ENCODE assay signal across 23 cellular contexts in the genomic region with DNA sequence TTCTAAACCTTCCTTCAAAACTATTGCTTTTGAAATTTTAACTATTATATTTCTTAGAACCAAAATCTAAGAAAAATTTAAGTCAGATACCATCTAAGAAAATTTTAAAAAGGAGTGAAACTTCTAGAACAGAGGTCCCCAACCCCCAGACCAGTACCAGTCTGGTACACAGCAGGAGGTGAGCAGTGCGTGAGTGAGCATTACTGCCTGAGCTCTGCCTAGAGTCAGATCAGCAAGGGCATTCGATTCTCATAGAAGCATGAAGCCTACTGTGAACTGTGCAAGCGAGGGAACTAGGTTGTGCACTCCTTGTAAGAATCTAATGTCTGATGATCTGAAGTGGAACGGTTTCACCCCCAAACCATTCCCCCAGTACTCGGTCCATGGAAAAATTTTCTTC.
DNase-seq lines count a peak whose midpoint lies in the region; ATAC-seq and TF ChIP-seq lines count a peak whose summit lies in the region.
"Had no signal": no experiment of that assay in that cellular context is flagged by ENCODE, and none has a peak within 500 bp of the region (broad histone marks: within the 10 kb centered on the region; RNA-seq: fewer than 3 reads in every experiment).

No MANE protein-coding gene starts in this region.

- H2BK120ac ChIP-seq in trophoblast cell (ENCODE audit: insufficient read depth, low read length, poor library complexity), result no peak overlapping the region

- H2AFZ ChIP-seq in trophoblast cell (ENCODE audit: insufficient read depth, low read length, poor library complexity), result no peak overlapping the region

- no peaks in the 10 kb centered on the region for H3K79me2 ChIP-seq in trophoblast cell (ENCODE audit: control insufficient read depth, insufficient read depth, low read length, poor library complexity)

- H3K79me1 ChIP-seq in trophoblast cell (ENCODE audit: low read length), result no peaks in the 10 kb centered on the region

- H3K4me3 Mint-ChIP-seq in CD4-positive, CD25-positive, alpha-beta regulatory T cell, result no peak overlapping the region
- H3K4me3 Mint-ChIP-seq in WTC11, result no peak overlapping the region
- peak overlapping the region; percentile 25 for H3K4me3 Mint-ChIP-seq in endothelial cell (ENCODE audit: unreplicated experiment)
- no peak overlapping the region for H3K4me3 Mint-ChIP-seq in activated T-cell treated with anti-CD3 and anti-CD28 coated beads, Interleukin-2, amount 50 U/mL, for 4 hours
- H3K4me3 Mint-ChIP-seq: CD14-positive monocyte; CD4-positive, alpha-beta memory T cell; H9 had no signal

- H3K27me3 Mint-ChIP-seq in CD4-positive, CD25-positive, alpha-beta regulatory T cell, result no peaks in the 10 kb centered on the region
- no peaks in the 10 kb centered on the region for H3K27me3 Mint-ChIP-seq in WTC11 (ENCODE audit: low read depth)
- peaks cover 3% of the 10 kb centered on the region for H3K27me3 Mint-ChIP-seq in endothelial cell (ENCODE audit: unreplicated experiment)
- H3K27me3 Mint-ChIP-seq in activated T-cell treated with anti-CD3 and anti-CD28 coated beads, Interleukin-2, amount 50 U/mL, for 4 hours (ENCODE audit: low read depth), result no peaks in the 10 kb centered on the region
- H3K27me3 Mint-ChIP-seq: CD4-positive, alpha-beta memory T cell had no signal

- WGBS in trophoblast cell (ENCODE audit: extremely low coverage, insufficient coverage, insufficient read length), result no CpG with 5 or more reads among the region's 5 CpGs

- no peaks in the 10 kb centered on the region for H3K36me3 ChIP-seq in CD4-positive, CD25-positive, alpha-beta regulatory T cell (ENCODE audit: control insufficient read depth, insufficient read depth, low read length)
- H3K36me3 ChIP-seq in trophoblast cell (ENCODE audit: control insufficient read depth in 1 of 2, insufficient read depth in 2 of 2, low read length in 2 of 2), result no peaks in the 10 kb centered on the region
- H3K36me3 ChIP-seq: BE2C had no signal

- no peak overlapping the region for H3K23ac ChIP-seq in trophoblast cell (ENCODE audit: low read length)

- no peak overlapping the region for H3K18ac ChIP-seq in trophoblast cell (ENCODE audit: low read length)

- peaks cover 17% of the 10 kb centered on the region for H3K36me3 Mint-ChIP-seq in CD4-positive, CD25-positive, alpha-beta regulatory T cell
- H3K36me3 Mint-ChIP-seq in WTC11 (peaks cover 13% of the 10 kb centered on the region), endothelial cell (ENCODE audit: low read depth, unreplicated experiment) (peaks cover 14% of the 10 kb centered on the region)
- H3K36me3 Mint-ChIP-seq in activated T-cell treated with anti-CD3 and anti-CD28 coated beads, Interleukin-2, amount 50 U/mL, for 4 hours (ENCODE audit: insufficient read depth), result peaks cover 2% of the 10 kb centered on the region

- H4K91ac ChIP-seq in trophoblast cell (ENCODE audit: low read depth, low read length), result no peak overlapping the region

- H4K8ac ChIP-seq in trophoblast cell (ENCODE audit: low read depth, low read length), result no peak overlapping the region

- peaks cover 12 to 14% of the 10 kb centered on the region in 2 experiments for H3K9me3 ChIP-seq in CD4-positive, CD25-positive, alpha-beta regulatory T cell (ENCODE audit: control insufficient read depth in 2 of 2, low read length in 2 of 2)
- H3K9me3 ChIP-seq in trophoblast cell (ENCODE audit: insufficient read depth, low read depth, low read length), result no peaks in the 10 kb centered on the region
- H3K9me3 ChIP-seq: A549, BE2C had no signal

- no peak for ATAC-seq in CD4-positive, CD25-positive, alpha-beta regulatory T cell (ENCODE audit: low read depth in 2 of 2)
- ATAC-seq in WTC11 (peak; percentile 59), HG03565 (IDR thresholded peaks at IDR 0.05; ENCODE audit: unreplicated experiment) (no peak)
- no peak for ATAC-seq in activated T-cell treated with anti-CD3 and anti-CD28 coated beads, Interleukin-2, amount 50 U/mL, for 4 hours
- ATAC-seq: A549, GM12878, HCT116 had no signal

- H3K27ac Mint-ChIP-seq in CD4-positive, CD25-positive, alpha-beta regulatory T cell, result peak overlapping the region in 2 of 3 donors; percentile 3 to 11
- H3K27ac Mint-ChIP-seq in WTC11 (no peak overlapping the region), endothelial cell (ENCODE audit: unreplicated experiment) (peak overlapping the region; percentile 20)
- H3K27ac Mint-ChIP-seq: CD14-positive monocyte; CD4-positive, alpha-beta memory T cell had no signal

- no peaks in the 10 kb centered on the region for H3K27me3 ChIP-seq in CD4-positive, CD25-positive, alpha-beta regulatory T cell (ENCODE audit: control insufficient read depth, insufficient read depth, low read length)
- H3K27me3 ChIP-seq in trophoblast cell (ENCODE audit: insufficient read depth, low read length), result no peaks in the 10 kb centered on the region
- H3K27me3 ChIP-seq: BLaER1 treated with 17β-estradiol and CSF1 and Interleukin-3, amounts not matched to agents 10 nM and 100 nM had no signal

- peaks cover 5 to 23% (median 16%) of the 10 kb centered on the region in 4 donors for H3K4me1 Mint-ChIP-seq in CD4-positive, CD25-positive, alpha-beta regulatory T cell
- H3K4me1 Mint-ChIP-seq in WTC11 (peaks cover 50% of the 10 kb centered on the region), endothelial cell (ENCODE audit: unreplicated experiment) (peaks cover 81% of the 10 kb centered on the region)
- H3K4me1 Mint-ChIP-seq in activated T-cell treated with anti-CD3 and anti-CD28 coated beads, Interleukin-2, amount 50 U/mL, for 4 hours (ENCODE audit: low read depth), result peaks cover 5% of the 10 kb centered on the region
- H3K4me1 Mint-ChIP-seq: CD4-positive, alpha-beta memory T cell had no signal

- H3K4me2 ChIP-seq in trophoblast cell (ENCODE audit: low read length), result no peak overlapping the region
- H3K4me2 ChIP-seq: A549; BLaER1 treated with 17β-estradiol and CSF1 and Interleukin-3, amounts not matched to agents 10 nM and 100 nM had no signal

- peaks cover 2 to 23% (median 4%) of the 10 kb centered on the region in 7 donors for H3K9me3 Mint-ChIP-seq in CD4-positive, CD25-positive, alpha-beta regulatory T cell
- H3K9me3 Mint-ChIP-seq in WTC11 (peaks cover 24% of the 10 kb centered on the region), endothelial cell (ENCODE audit: unreplicated experiment) (no peaks in the 10 kb centered on the region)
- no peaks in the 10 kb centered on the region for H3K9me3 Mint-ChIP-seq in activated T-cell treated with anti-CD3 and anti-CD28 coated beads, Interleukin-2, amount 50 U/mL, for 4 hours

- H3K14ac ChIP-seq in trophoblast cell (ENCODE audit: low read length), result no peak overlapping the region

- peak overlapping the region; percentile 64 for H3K9ac ChIP-seq in trophoblast cell (ENCODE audit: low read length)
- H3K9ac ChIP-seq: BLaER1 treated with 17β-estradiol and CSF1 and Interleukin-3, amounts not matched to agents 10 nM and 100 nM had no signal

- no peak overlapping the region for H2BK12ac ChIP-seq in trophoblast cell (ENCODE audit: low read length)

- CTCF ChIA-PET in WTC11 (lab: Charles Lee), result no interaction called here

- TF ChIP-seq CTCF in WTC11 (IDR thresholded peaks at IDR 0.05) (no peak), endothelial cell (IDR thresholded peaks at IDR 0.05; ENCODE audit: unreplicated experiment) (no peak)

- POLR2A ChIA-PET in WTC11 (lab: Charles Lee), result no interaction called here

- H3K4ac ChIP-seq in trophoblast cell (ENCODE audit: low read depth, low read length), result no peak overlapping the region

- no peak overlapping the region for H2BK5ac ChIP-seq in trophoblast cell (ENCODE audit: low read depth, low read length, poor library complexity)

- H3K4me1 ChIP-seq in CD4-positive, CD25-positive, alpha-beta regulatory T cell (ENCODE audit: control insufficient read depth, insufficient read depth, low read length, poor library complexity, severe bottlenecking), result no peaks in the 10 kb centered on the region
- no peaks in the 10 kb centered on the region for H3K4me1 ChIP-seq in trophoblast cell (ENCODE audit: control insufficient read depth in 1 of 2, insufficient read depth in 2 of 2, low read length in 2 of 2)
- H3K4me1 ChIP-seq: A549, BE2C had no signal

- H4K12ac ChIP-seq in trophoblast cell (ENCODE audit: low read depth, low read length), result no peak overlapping the region

- H3K4me3 ChIP-seq in CD4-positive, CD25-positive, alpha-beta regulatory T cell (ENCODE audit: low read depth, low read length), result no peak overlapping the region
- no peak overlapping the region for H3K4me3 ChIP-seq in trophoblast cell (ENCODE audit: low read depth, low read length)
- H3K4me3 ChIP-seq: A549; BLaER1 treated with 17β-estradiol and CSF1 and Interleukin-3, amounts not matched to agents 10 nM and 100 nM; GM12878 had no signal

- H2AK5ac ChIP-seq in trophoblast cell (ENCODE audit: low read length), result no peak overlapping the region

- no peak overlapping the region for H3K27ac ChIP-seq in CD4-positive, CD25-positive, alpha-beta regulatory T cell (ENCODE audit: insufficient read depth, low read length, poor library complexity, severe bottlenecking)
- H3K27ac ChIP-seq in trophoblast cell (ENCODE audit: low read depth, low read length), result no peak overlapping the region
- H3K27ac ChIP-seq: A549; BLaER1 treated with 17β-estradiol and CSF1 and Interleukin-3, amounts not matched to agents 10 nM and 100 nM had no signal

- no peak for DNase-seq in CD4-positive, CD25-positive, alpha-beta regulatory T cell
- DNase-seq in WTC11 (ENCODE audit: low spot score) (no peak), endothelial cell (ENCODE audit: low spot score) (no peak), trophoblast cell (no peak), OCI-M1 (lab: John Stamatoyannopoulos, UW) (no peak)
- no peak for DNase-seq in activated T-cell treated with anti-CD3 and anti-CD28 coated beads, Interleukin-2, amount 50 U/mL, for 4 hours
- DNase-seq: 8988T; ACHN; AML-193; BE2C; Calu3; CD4-positive, alpha-beta memory T cell; COR-L47; DMS79; EL; GDM1; H9 had no signal

TF ChIP-seq in WTC11, 78 proteins besides CTCF, POLR2A, EP300 and RAD21 (continues in another document):
- TF ChIP-seq, protein P1, sequence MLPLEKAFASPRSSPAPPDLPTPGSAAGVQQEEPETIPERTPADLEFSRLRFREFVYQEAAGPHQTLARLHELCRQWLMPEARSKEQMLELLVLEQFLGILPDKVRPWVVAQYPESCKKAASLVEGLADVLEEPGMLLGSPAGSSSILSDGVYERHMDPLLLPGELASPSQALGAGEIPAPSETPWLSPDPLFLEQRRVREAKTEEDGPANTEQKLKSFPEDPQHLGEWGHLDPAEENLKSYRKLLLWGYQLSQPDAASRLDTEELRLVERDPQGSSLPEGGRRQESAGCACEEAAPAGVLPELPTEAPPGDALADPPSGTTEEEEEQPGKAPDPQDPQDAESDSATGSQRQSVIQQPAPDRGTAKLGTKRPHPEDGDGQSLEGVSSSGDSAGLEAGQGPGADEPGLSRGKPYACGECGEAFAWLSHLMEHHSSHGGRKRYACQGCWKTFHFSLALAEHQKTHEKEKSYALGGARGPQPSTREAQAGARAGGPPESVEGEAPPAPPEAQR (CRISPR knock-in tag; IDR thresholded peaks at IDR 0.05), result no peak
